ENCODE assay signal across 36 cellular contexts in the genomic region with DNA sequence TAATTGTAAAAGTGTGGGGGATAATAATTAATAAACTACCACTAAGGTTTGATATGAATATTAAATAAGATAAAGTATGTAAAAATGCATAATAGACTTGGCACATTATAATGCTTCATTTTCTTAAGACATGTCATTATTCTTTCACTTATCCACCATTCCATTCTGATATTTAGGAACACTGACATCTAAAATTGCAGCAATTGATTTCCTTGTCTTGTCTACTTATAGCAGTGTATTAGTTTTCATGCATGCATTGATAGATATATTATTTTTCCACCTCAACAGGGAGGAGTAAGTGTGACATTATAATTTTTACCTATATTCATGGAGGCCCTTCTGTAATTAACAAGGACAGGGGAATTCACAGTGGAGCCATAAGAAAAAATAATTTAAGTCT. TPM values are rescaled to one million over a fixed set of nuclear protein-coding genes. Genes with fewer than 3 reads are reported as not detected.
"Had no signal": no experiment of that assay in that cellular context is flagged by ENCODE, and none has a peak within 500 bp of the region (broad histone marks: within the 10 kb centered on the region; RNA-seq: fewer than 3 reads in every experiment).

No MANE protein-coding gene starts in this region.

- H3K4me1 Mint-ChIP-seq: activated naive CD4-positive, alpha-beta T cell treated with anti-CD3 and anti-CD28 coated beads, Interleukin-2, amount 10 ng/mL, durations not matched to agents 7 days and 5 days; activated naive CD4-positive, alpha-beta T cell treated with anti-CD3 and anti-CD28 coated beads, Interleukin-2, amount 50 U/mL, for 24 hours; activated naive CD8-positive, alpha-beta T cell treated with anti-CD3 and anti-CD28 coated beads for 36 hours; activated naive CD8-positive, alpha-beta T cell treated with anti-CD3 and anti-CD28 coated beads, Interleukin-2, amount 10 ng/mL, durations not matched to agents 7 days and 5 days; activated naive CD8-positive, alpha-beta T cell treated with anti-CD3 and anti-CD28 coated beads, Interleukin-2, amount 50 U/mL, for 24 hours; activated T-helper 17 cell treated with anti-CD3 and anti-CD28 coated beads, Interleukin-2, amount 50 U/mL, for 72 hours; brain; central memory CD8-positive, alpha-beta T cell had no signal

- H3K36me3 Mint-ChIP-seq: activated naive CD4-positive, alpha-beta T cell treated with anti-CD3 and anti-CD28 coated beads, Interleukin-2, amount 10 ng/mL, durations not matched to agents 7 days and 5 days; activated naive CD8-positive, alpha-beta T cell; activated naive CD8-positive, alpha-beta T cell treated with anti-CD3 and anti-CD28 coated beads for 36 hours; activated naive CD8-positive, alpha-beta T cell treated with anti-CD3 and anti-CD28 coated beads, Interleukin-2, amount 10 ng/mL, durations not matched to agents 7 days and 5 days; brain had no signal

- H3K4me1 ChIP-seq: ascending aorta, body of pancreas, breast epithelium had no signal

- ATAC-seq: activated naive CD4-positive, alpha-beta T cell treated with anti-CD3 and anti-CD28 coated beads, Interleukin-2, amount 50 U/mL, for 72 hours; activated naive CD8-positive, alpha-beta T cell treated with anti-CD3 and anti-CD28 coated beads, Interleukin-2, amount 50 U/mL, for 24 hours; activated T-cell treated with anti-CD3 and anti-CD28 coated beads, Interleukin-2, amount 50 U/mL, for 4 hours; activated T-helper 17 cell treated with anti-CD3 and anti-CD28 coated beads, Interleukin-2, amount 50 U/mL, for 72 hours; body of pancreas had no signal

- H3K27me3 ChIP-seq: ascending aorta, body of pancreas, brain microvascular endothelial cell, breast epithelium, cardiac muscle cell had no signal

- H3K36me3 ChIP-seq: ascending aorta, brain microvascular endothelial cell, breast epithelium, cardiac muscle cell had no signal

- H3K4me3 ChIP-seq: ascending aorta, body of pancreas, breast epithelium, cardiac muscle cell had no signal

- H3K4me3 Mint-ChIP-seq: activated naive CD4-positive, alpha-beta T cell treated with anti-CD3 and anti-CD28 coated beads for 36 hours; activated naive CD4-positive, alpha-beta T cell treated with anti-CD3 and anti-CD28 coated beads, Interleukin-2, amount 10 ng/mL, durations not matched to agents 7 days and 5 days; activated naive CD4-positive, alpha-beta T cell treated with anti-CD3 and anti-CD28 coated beads, Interleukin-2, amount 50 U/mL, for 24 hours; activated naive CD8-positive, alpha-beta T cell; activated naive CD8-positive, alpha-beta T cell treated with anti-CD3 and anti-CD28 coated beads for 36 hours; activated naive CD8-positive, alpha-beta T cell treated with anti-CD3 and anti-CD28 coated beads, Interleukin-2, amount 10 ng/mL, durations not matched to agents 7 days and 5 days; activated naive CD8-positive, alpha-beta T cell treated with anti-CD3 and anti-CD28 coated beads, Interleukin-2, amount 50 U/mL, for 24 hours; activated T-cell treated with anti-CD3 and anti-CD28 coated beads, Interleukin-2, amount 50 U/mL, for 24 hours; activated T-cell treated with anti-CD3 and anti-CD28 coated beads, Interleukin-2, amount 50 U/mL, for 4 hours; activated T-helper 1 cell treated with anti-CD3 and anti-CD28 coated beads, Interleukin-12 subunit alpha, Interleukin-12 subunit beta, Interleukin-2, Interleukin-4 antibody, amounts not matched to agents 30 ng/mL and 10 ng/mL and 1 ng/mL, durations not matched to agents 14 hours and 24 hours and 36 hours; activated T-helper 17 cell treated with anti-CD3 and anti-CD28 coated beads, Interleukin-2, amount 50 U/mL, for 72 hours; brain; central memory CD8-positive, alpha-beta T cell had no signal

- H3K27ac ChIP-seq: ascending aorta, body of pancreas, brain microvascular endothelial cell, breast epithelium, cardiac muscle cell had no signal

- H3K9me3 ChIP-seq: body of pancreas had no signal

- H3K27ac Mint-ChIP-seq: activated naive CD4-positive, alpha-beta T cell treated with anti-CD3 and anti-CD28 coated beads for 36 hours; activated naive CD4-positive, alpha-beta T cell treated with anti-CD3 and anti-CD28 coated beads, Interleukin-2, amount 10 ng/mL, durations not matched to agents 7 days and 5 days; activated naive CD4-positive, alpha-beta T cell treated with anti-CD3 and anti-CD28 coated beads, Interleukin-2, amount 50 U/mL, for 24 hours; activated naive CD4-positive, alpha-beta T cell treated with anti-CD3 and anti-CD28 coated beads, Interleukin-2, amount 50 U/mL, for 72 hours; activated naive CD8-positive, alpha-beta T cell; activated naive CD8-positive, alpha-beta T cell treated with anti-CD3 and anti-CD28 coated beads for 36 hours; activated naive CD8-positive, alpha-beta T cell treated with anti-CD3 and anti-CD28 coated beads, Interleukin-2, amount 10 ng/mL, durations not matched to agents 7 days and 5 days; activated naive CD8-positive, alpha-beta T cell treated with anti-CD3 and anti-CD28 coated beads, Interleukin-2, amount 50 U/mL, for 24 hours; activated T-cell treated with anti-CD3 and anti-CD28 coated beads, Interleukin-2, amount 50 U/mL, for 24 hours; activated T-helper 1 cell treated with anti-CD3 and anti-CD28 coated beads, Interleukin-12 subunit alpha, Interleukin-12 subunit beta, Interleukin-2, Interleukin-4 antibody, amounts not matched to agents 30 ng/mL and 10 ng/mL and 1 ng/mL, durations not matched to agents 14 hours and 24 hours and 36 hours; activated T-helper 17 cell treated with anti-CD3 and anti-CD28 coated beads, Interleukin-2, amount 50 U/mL, for 72 hours; activated T-helper 2 cell treated with anti-CD3 and anti-CD28 coated beads, Interferon-gamma antibody, Interleukin-2, Interleukin-4, amounts not matched to agents 10 μg/mL and 5 μg/mL and 100 μg/mL, durations not matched to agents 14 hours and 24 hours and 36 hours; brain had no signal

- H3K27me3 Mint-ChIP-seq: activated naive CD4-positive, alpha-beta T cell treated with anti-CD3 and anti-CD28 coated beads, Interleukin-2, amount 10 ng/mL, durations not matched to agents 7 days and 5 days; activated naive CD8-positive, alpha-beta T cell treated with anti-CD3 and anti-CD28 coated beads, Interleukin-2, amount 10 ng/mL, durations not matched to agents 7 days and 5 days; brain had no signal

- DNase-seq: activated effector memory CD4-positive, alpha-beta T cell treated with anti-CD3 and anti-CD28 coated beads, Interleukin-2, amount 50 U/mL, for 16 hours; activated effector memory CD4-positive, alpha-beta T cell treated with Interleukin-2 at 50 U/mL for 16 hours; activated gamma-delta T cell; activated gamma-delta T cell treated with Interleukin-2 at 50 U/mL for 16 hours; activated naive CD4-positive, alpha-beta T cell; activated naive CD4-positive, alpha-beta T cell treated with anti-CD3 and anti-CD28 coated beads for 36 hours; activated naive CD4-positive, alpha-beta T cell treated with anti-CD3 and anti-CD28 coated beads, Interleukin-2, amount 10 ng/mL, durations not matched to agents 7 days and 5 days; activated naive CD4-positive, alpha-beta T cell treated with anti-CD3 and anti-CD28 coated beads, Interleukin-2, amount 50 U/mL, for 16 hours; activated naive CD4-positive, alpha-beta T cell treated with Interleukin-2 at 50 U/mL for 16 hours; activated naive CD8-positive, alpha-beta T cell treated with anti-CD3 and anti-CD28 coated beads for 36 hours; activated naive CD8-positive, alpha-beta T cell treated with anti-CD3 and anti-CD28 coated beads, Interleukin-2, amount 10 ng/mL, durations not matched to agents 7 days and 5 days; activated naive CD8-positive, alpha-beta T cell treated with anti-CD3 and anti-CD28 coated beads, Interleukin-2, amount 50 U/mL, for 24 hours; activated T-cell treated with anti-CD3 and anti-CD28 coated beads, Interleukin-2, amount 50 U/mL, for 1 hour; activated T-cell treated with anti-CD3 and anti-CD28 coated beads, Interleukin-2, amount 50 U/mL, for 24 hours; activated T-cell treated with anti-CD3 and anti-CD28 coated beads, Interleukin-2, amount 50 U/mL, for 4 hours; activated T-cell treated with anti-CD3 and anti-CD28 coated beads, Interleukin-2, amount 50 U/mL, for 48 hours; amniotic stem cell; amygdala; anterior cingulate cortex; aorta; body of pancreas; brain microvascular endothelial cell; caudate nucleus; central memory CD4-positive, alpha-beta T cell; cerebellar nuclear complex had no signal

RNA-seq across cellular contexts. Expression of gene RGS4, which starts 41.6 kb away (rescaled TPM):
- total RNA-seq: activated naive CD4-positive, alpha-beta T cell treated with anti-CD3 and anti-CD28 coated beads for 36 hours; activated naive CD4-positive, alpha-beta T cell treated with anti-CD3 and anti-CD28 coated beads, Interleukin-2, amount 50 U/mL, for 72 hours; activated naive CD8-positive, alpha-beta T cell treated with anti-CD3 and anti-CD28 coated beads for 36 hours; activated naive CD8-positive, alpha-beta T cell treated with anti-CD3 and anti-CD28 coated beads, Interleukin-2, amount 10 ng/mL, durations not matched to agents 7 days and 5 days; activated T-cell treated with anti-CD3 and anti-CD28 coated beads, Interleukin-2, amount 50 U/mL, for 4 hours; activated T-helper 1 cell treated with anti-CD3 and anti-CD28 coated beads, Interleukin-12 subunit alpha, Interleukin-12 subunit beta, Interleukin-2, Interleukin-4 antibody, amounts not matched to agents 30 ng/mL and 10 ng/mL and 1 ng/mL, durations not matched to agents 14 hours and 24 hours and 36 hours; activated T-helper 17 cell treated with anti-CD3 and anti-CD28 coated beads, Interleukin-2, amount 50 U/mL, for 72 hours; activated T-helper 2 cell treated with anti-CD3 and anti-CD28 coated beads, Interferon-gamma antibody, Interleukin-2, Interleukin-4, amounts not matched to agents 10 μg/mL and 5 μg/mL and 100 μg/mL, durations not matched to agents 14 hours and 24 hours and 36 hours had no signal
